ENCODE assay signal across 11 cellular contexts in genomic region chr15:92801412-92801773, GRCh38.
DNase-seq lines count a peak whose midpoint lies in the region; ATAC-seq, FAIRE-seq and TF ChIP-seq lines count a peak whose summit lies in the region.
"Had no signal": no experiment of that assay in that cellular context is flagged by ENCODE, and none has a peak within 500 bp of the region (broad histone marks: within the 10 kb centered on the region; RNA-seq: fewer than 3 reads in every experiment).

No MANE protein-coding gene starts in this region.

- H2BK5ac ChIP-seq in H1 (ENCODE audit: low read depth, low read length), result peak overlapping the region; percentile 75; the same call in 1 of the 2 replicates

- TF ChIP-seq EP300 in H1 (IDR thresholded peaks at IDR 0.05; ENCODE audit: borderline replicate concordance in 1 of 2, low read depth in 2 of 2, low read length in 2 of 2), result no peak

- H3K4me2 ChIP-seq in H1 (ENCODE audit: insufficient read depth in 1 of 2, low read depth in 2 of 2, low read length in 2 of 2), result no peak overlapping the region

- H3K4me3 ChIP-seq in BJ (ENCODE audit: low read depth, low read length) (no peak overlapping the region), MG63 (no peak overlapping the region), H1 (ENCODE audit: extremely low read depth in 1 of 4, insufficient read depth in 2 of 4, low read depth in 3 of 4, low read length in 4 of 4) (no peak overlapping the region), neutrophil (ENCODE audit: low read depth in 1 of 2, low read length in 1 of 2) (no peak overlapping the region)

- no peak overlapping the region for H3K9ac ChIP-seq in H1 (replicated peaks in 1 of 4; ENCODE audit: extremely low read depth in 1 of 4, low read depth in 3 of 4, low read length in 3 of 4)

- TF ChIP-seq RAD21 in H1 (IDR thresholded peaks at IDR 0.05 in 1 of 2, conservative IDR thresholded peaks at IDR 0.05 in 1 of 2; ENCODE audit: low read depth in 2 of 2, low read length in 2 of 2), result no peak

- 93% methylated on average over 6 of the region's 6 CpGs; no CpG with 5 or more reads in 1 of the 2 experiments for WGBS in H1 (ENCODE audit: extremely low coverage in 1 of 2, insufficient coverage in 1 of 2, insufficient read length in 1 of 2, insufficient replicate concordance in 2 of 2, low coverage in 1 of 2, low lambda C conversion rate in 2 of 2, missing lambda C conversion rate in 1 of 2), 2 experiments

- no peak overlapping the region for H3K23ac ChIP-seq in H1 (ENCODE audit: insufficient read length)

- H4K8ac ChIP-seq in H1 (ENCODE audit: extremely low read depth, insufficient read depth, low read length), result no peak overlapping the region

- H3K27me3 ChIP-seq in BJ (ENCODE audit: control insufficient read depth, insufficient read depth, low read length) (no peaks in the 10 kb centered on the region), MG63 (no peaks in the 10 kb centered on the region), H1 (replicated peaks in 1 of 4; ENCODE audit: control insufficient read depth in 3 of 4, extremely low read depth in 1 of 4, insufficient read depth in 3 of 4, low read length in 3 of 4) (no peaks in the 10 kb centered on the region), neutrophil (no peaks in the 10 kb centered on the region)

- DNase-seq in BJ (ENCODE audit: low read depth) (peak; percentile 73), MG63 (peak; percentile 89), H1 (ENCODE audit: low read depth in 1 of 2, low spot score in 2 of 2) (no peak), HEK293T (ENCODE audit: extremely low spot score) (no peak), mucosa of gallbladder (ENCODE audit: low spot score) (no peak)
- DNase-seq: DND-41; effector memory CD8-positive, alpha-beta T cell; occipital lobe had no signal

- CTCF ChIA-PET in BJ (lab: Yijun Ruan, JAX), result interaction anchor here (0.8 to 1.6 kb wide), 4 partner anchors 81 to 120 kb away, joined by 3 to 9 read pairs (median 4); no protein-coding TSS in a partner anchor
- CTCF ChIA-PET in H1 (lab: Charles Lee; ENCODE audit: partially characterized antibody), result interaction anchor here (0.6 to 2.1 kb wide), 3 partner anchors 107 to 147 kb away, joined by 3 to 14 read pairs (median 5); no protein-coding TSS in a partner anchor
- CTCF ChIA-PET in HEK293T (lab: Yijun Ruan, JAX), result interaction anchor here (0.6 to 2.6 kb wide), 3 partner anchors 229 to 666 kb away, joined by 3 to 5 read pairs (median 5); no protein-coding TSS in a partner anchor

- H3K14ac ChIP-seq in H1 (ENCODE audit: insufficient read length), result no peak overlapping the region

- H2BK12ac ChIP-seq in H1 (ENCODE audit: low read depth, low read length), result no peak overlapping the region

- H3K4ac ChIP-seq in H1 (replicated peaks; ENCODE audit: insufficient read length, low read depth, low read length), result no peak overlapping the region

- POLR2A ChIA-PET in BJ (lab: Charles Lee), result interaction anchor here (0.5 to 1.2 kb wide), 10 partner anchors 9 to 141 kb away, joined by 3 to 10 read pairs (median 5); partner anchors contain the start of gene CHD2
- POLR2A ChIA-PET in H1 (lab: Charles Lee; ENCODE audit: partially characterized antibody), result interaction anchor here (1.0 to 1.8 kb wide), 5 partner anchors 19 to 113 kb away, joined by 3 to 5 read pairs (median 4); no protein-coding TSS in a partner anchor
- POLR2A ChIA-PET in HEK293T (lab: Yijun Ruan, JAX), result interaction anchor here (0.9 to 5.7 kb wide), 5 partner anchors 8 to 103 kb away, joined by 3 to 55 read pairs (median 3); partner anchors contain the start of gene CHD2

- no peaks in the 10 kb centered on the region for H3K23me2 ChIP-seq in H1 (ENCODE audit: low read depth, low read length)

- TF ChIP-seq POLR2A in H1 (IDR thresholded peaks at IDR 0.05; ENCODE audit: control extremely low read depth in 1 of 2, low read depth in 2 of 2, low read length in 2 of 2), result no peak

- H3K27ac ChIP-seq in H1 (ENCODE audit: low read depth, low read length) (0 out of 2 replicates have a peak overlapping the region, but pooled peaks have one; percentile 5), neutrophil (peak overlapping the region; percentile 99)

- TF ChIP-seq CTCF in BJ (IDR thresholded peaks at IDR 0.05; ENCODE audit: insufficient read depth, low read depth, low read length) (no peak), H1 (IDR thresholded peaks at IDR 0.05; ENCODE audit: control extremely low read depth in 1 of 3, insufficient read depth in 1 of 3, low read depth in 1 of 3, low read length in 3 of 3) (no peak), neutrophil (IDR thresholded peaks at IDR 0.05) (no peak)

- no peak overlapping the region for H3K18ac ChIP-seq in H1 (ENCODE audit: extremely low read depth, low read length)

- H2AK5ac ChIP-seq in H1 (ENCODE audit: low read depth, low read length), result no peak overlapping the region; the same call in 1 of the 2 replicates

- H3K4me1 ChIP-seq in H1 (replicated peaks in 1 of 4; ENCODE audit: control insufficient read depth in 3 of 4, insufficient read depth in 4 of 4, low read length in 3 of 4) (no peaks in the 10 kb centered on the region; a peak in 1 of 7 replicates), neutrophil (ENCODE audit: control insufficient read depth in 1 of 2, insufficient read depth in 1 of 2, low read depth in 1 of 2, low read length in 1 of 2) (peaks cover 58 to 61% of the 10 kb centered on the region in 2 experiments)

- H3K79me1 ChIP-seq in H1 (ENCODE audit: low read depth, low read length), result no peaks in the 10 kb centered on the region

- 0 out of 2 replicates have a peak overlapping the region, but pooled peaks have one; percentile 75 for H2BK20ac ChIP-seq in H1 (ENCODE audit: low read length)

- H3K79me2 ChIP-seq in H1 (ENCODE audit: control insufficient read depth in 1 of 2, insufficient read depth in 2 of 2, low read length in 2 of 2), result no peaks in the 10 kb centered on the region

- H2AFZ ChIP-seq in H1 (ENCODE audit: low read length), result 0 out of 2 replicates have a peak overlapping the region, but pooled peaks have one; percentile 1

- FAIRE-seq in H1 (lab: Jason Lieb, UNC), result no peak

- no peak overlapping the region; the same call in 1 of the 2 replicates for H2BK15ac ChIP-seq in H1 (ENCODE audit: low read length)

- ATAC-seq in GM21381 (IDR thresholded peaks at IDR 0.05; ENCODE audit: unreplicated experiment), result no peak
- ATAC-seq in GM21825 (IDR thresholded peaks at IDR 0.05; ENCODE audit: unreplicated experiment), result no peak
- ATAC-seq: effector memory CD8-positive, alpha-beta T cell had no signal

- no peak overlapping the region for H2BK120ac ChIP-seq in H1 (replicated peaks; ENCODE audit: low read depth, low read length)

- peaks cover 2% of the 10 kb centered on the region; the same call in 1 of the 2 replicates for H3K9me3 ChIP-seq in MG63
- no peaks in the 10 kb centered on the region for H3K9me3 ChIP-seq in H1 (ENCODE audit: insufficient read depth in 2 of 2, low read depth in 1 of 2, low read length in 1 of 2)
- H3K9me3 ChIP-seq in neutrophil, result no peaks in the 10 kb centered on the region

- H4K20me1 ChIP-seq in H1 (replicated peaks in 1 of 2; ENCODE audit: control insufficient read depth in 1 of 2, insufficient read depth in 2 of 2, low read length in 2 of 2), result no peaks in the 10 kb centered on the region

- H3K36me3 ChIP-seq in BJ (ENCODE audit: control insufficient read depth, insufficient read depth, low read length) (no peaks in the 10 kb centered on the region), MG63 (peaks cover 2% of the 10 kb centered on the region; the same call in 1 of the 2 replicates), H1 (ENCODE audit: control insufficient read depth in 2 of 4, insufficient read depth in 4 of 4, low read length in 3 of 4) (no peaks in the 10 kb centered on the region), neutrophil (no peaks in the 10 kb centered on the region)

- H3K56ac ChIP-seq in H1 (replicated peaks; ENCODE audit: insufficient read length, low read depth, low read length), result no peak overlapping the region

- H4K5ac ChIP-seq in H1 (ENCODE audit: insufficient read length, low read depth, low read length), result no peak overlapping the region

- H4K91ac ChIP-seq in H1 (replicated peaks; ENCODE audit: insufficient read length, low read length), result peak overlapping the region; percentile 76

TF ChIP-seq in H1, 55 proteins besides CTCF, POLR2A, EP300 and RAD21 (continues in another document):
- no peak for TF ChIP-seq TBP (IDR thresholded peaks at IDR 0.05; ENCODE audit: low read depth, low read length)
- TF ChIP-seq CHD2 (IDR thresholded peaks at IDR 0.05; ENCODE audit: low read length), result no peak
- no peak for TF ChIP-seq RFX5 (IDR thresholded peaks at IDR 0.05; ENCODE audit: borderline replicate concordance, low read depth, low read length)
- TF ChIP-seq, protein P1, sequence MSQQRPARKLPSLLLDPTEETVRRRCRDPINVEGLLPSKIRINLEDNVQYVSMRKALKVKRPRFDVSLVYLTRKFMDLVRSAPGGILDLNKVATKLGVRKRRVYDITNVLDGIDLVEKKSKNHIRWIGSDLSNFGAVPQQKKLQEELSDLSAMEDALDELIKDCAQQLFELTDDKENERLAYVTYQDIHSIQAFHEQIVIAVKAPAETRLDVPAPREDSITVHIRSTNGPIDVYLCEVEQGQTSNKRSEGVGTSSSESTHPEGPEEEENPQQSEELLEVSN (IDR thresholded peaks at IDR 0.05), result no peak
- TF ChIP-seq TEAD4 (IDR thresholded peaks at IDR 0.05; ENCODE audit: low read depth, low read length), result no peak
- TF ChIP-seq SIRT6 (IDR thresholded peaks at IDR 0.05; ENCODE audit: low read length), result no peak
- TF ChIP-seq ZNF274 (IDR thresholded peaks at IDR 0.05; ENCODE audit: borderline replicate concordance, extremely low read depth, low read length), result no peak
- no peak for TF ChIP-seq SP2 (IDR thresholded peaks at IDR 0.05; ENCODE audit: low read length)

TF ChIP-seq in HEK293T, 16 proteins besides CTCF, POLR2A, EP300 and RAD21 (continues in another document):
- TF ChIP-seq L3MBTL2 (conservative IDR thresholded peaks at IDR 0.05), result no peak
- TF ChIP-seq CTBP1 (IDR thresholded peaks at IDR 0.05; ENCODE audit: borderline replicate concordance), result no peak
- TF ChIP-seq FOXM1 (IDR thresholded peaks at IDR 0.05; ENCODE audit: borderline replicate concordance), result no peak
- no peak for TF ChIP-seq NFRKB (IDR thresholded peaks at IDR 0.05)
- TF ChIP-seq, protein P2, sequence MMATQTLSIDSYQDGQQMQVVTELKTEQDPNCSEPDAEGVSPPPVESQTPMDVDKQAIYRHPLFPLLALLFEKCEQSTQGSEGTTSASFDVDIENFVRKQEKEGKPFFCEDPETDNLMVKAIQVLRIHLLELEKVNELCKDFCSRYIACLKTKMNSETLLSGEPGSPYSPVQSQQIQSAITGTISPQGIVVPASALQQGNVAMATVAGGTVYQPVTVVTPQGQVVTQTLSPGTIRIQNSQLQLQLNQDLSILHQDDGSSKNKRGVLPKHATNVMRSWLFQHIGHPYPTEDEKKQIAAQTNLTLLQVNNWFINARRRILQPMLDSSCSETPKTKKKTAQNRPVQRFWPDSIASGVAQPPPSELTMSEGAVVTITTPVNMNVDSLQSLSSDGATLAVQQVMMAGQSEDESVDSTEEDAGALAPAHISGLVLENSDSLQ (IDR thresholded peaks at IDR 0.05), result no peak
- TF ChIP-seq BHLHE40 (IDR thresholded peaks at IDR 0.05; ENCODE audit: borderline replicate concordance), result no peak
- no peak for TF ChIP-seq ELF4 (IDR thresholded peaks at IDR 0.05)
- TF ChIP-seq ARNT (IDR thresholded peaks at IDR 0.05), result no peak
- no peak for TF ChIP-seq FOXK2 (IDR thresholded peaks at IDR 0.05)
- TF ChIP-seq TARDBP (IDR thresholded peaks at IDR 0.05), result no peak
- no peak for TF ChIP-seq SUZ12 (IDR thresholded peaks at IDR 0.05)

Comparison
In these comparisons a context has a peak if more than half of its experiments do, and no peak if none do; other contexts are left out.
1. DNase-seq: peak in BJ (single experiment) and MG63 (single experiment); none in H1 (0 of 2), HEK293T (single experiment) and mucosa of gallbladder (single experiment).